17 cellular contexts compared by ENCODE assay signal in genomic region chr2:220941683-220942082, GRCh38.
A peak's percentile ranks its signal among the peaks of the same experiment; 100 is the strongest.
DNase-seq lines count a peak whose midpoint lies in the region; ATAC-seq and TF ChIP-seq lines count a peak whose summit lies in the region.
"Had no signal": no experiment of that assay in that cellular context is flagged by ENCODE, and none has a peak within 500 bp of the region (broad histone marks: within the 10 kb centered on the region; RNA-seq: fewer than 3 reads in every experiment).

No MANE protein-coding gene starts in this region.

- no peak for DNase-seq in Right ventricle myocardium superior
- DNase-seq in left ventricle myocardium inferior = no peak
- DNase-seq in heart right ventricle = peak in 1 of 2 donors; percentile 18
- DNase-seq in right atrium auricular region (ENCODE audit: low spot score) = no peak
- DNase-seq in DMS53 treated with DMSO at 0.1 percent for 48 hours (lab: John Stamatoyannopoulos, UW; ENCODE audit: unreplicated experiment) = no peak
- DNase-seq in stimulated activated CD4-positive, alpha-beta T cell treated with anti-CD3 and anti-CD28 coated beads, Interleukin-12 subunit alpha, Interleukin-12 subunit beta, amount 100 ng/mL, for 4 hours = no peak
- DNase-seq: Caco-2; CD4-positive, CD25-positive, alpha-beta regulatory T cell; CD8-positive, alpha-beta T cell; DMS 273 treated with DMSO at 0.1 percent for 48 hours; DMS79 treated with DMSO at 0.1 percent for 48 hours; GF-D8; H9 had no signal

- H3K36me3 ChIP-seq in left ventricle myocardium inferior (no peaks in the 10 kb centered on the region), heart right ventricle (no peaks in the 10 kb centered on the region), right atrium auricular region (no peaks in the 10 kb centered on the region)
- H3K36me3 ChIP-seq: BLaER1 had no signal

- TF ChIP-seq CTCF in left ventricle myocardium inferior (IDR thresholded peaks at IDR 0.05; ENCODE audit: borderline replicate concordance) (no peak), heart right ventricle (IDR thresholded peaks at IDR 0.05) (no peak), right atrium auricular region (IDR thresholded peaks at IDR 0.05) (no peak)

- H3K27me3 ChIP-seq in left ventricle myocardium inferior (ENCODE audit: low read depth) (no peaks in the 10 kb centered on the region), heart right ventricle (no peaks in the 10 kb centered on the region), right atrium auricular region (no peaks in the 10 kb centered on the region)
- H3K27me3 ChIP-seq: BLaER1 had no signal

- WGBS in heart right ventricle, 2 donors = 25 to 35% methylated on average over 1 of the region's 1 CpG

- H3K9me3 ChIP-seq in left ventricle myocardium inferior (replicated peaks) (no peaks in the 10 kb centered on the region), heart right ventricle (no peaks in the 10 kb centered on the region), right atrium auricular region (no peaks in the 10 kb centered on the region)
- H3K9me3 ChIP-seq: BLaER1, Caco-2 had no signal

- H3K27ac ChIP-seq in left ventricle myocardium inferior (replicated peaks) (no peak overlapping the region), heart right ventricle (no peak overlapping the region), right atrium auricular region (peak overlapping the region; percentile 19 to 20)
- H3K27ac ChIP-seq: BLaER1, C4-2B had no signal

- ATAC-seq in Right ventricle myocardium superior (ENCODE audit: poor library complexity) (peak; percentile 78), heart right ventricle (peak; percentile 55 to 95 (median 80))
- ATAC-seq: CD8-positive, alpha-beta T cell; GM23338; HCT116 had no signal

- H3K4me3 ChIP-seq in left ventricle myocardium inferior (no peak overlapping the region), heart right ventricle (no peak overlapping the region), right atrium auricular region (no peak overlapping the region)
- H3K4me3 ChIP-seq: BLaER1, GM23338 had no signal

- H3K4me1 ChIP-seq in left ventricle myocardium inferior = peaks cover 31% of the 10 kb centered on the region
- peaks cover 0 to 23% (median 0%) of the 10 kb centered on the region in 9 donors for H3K4me1 ChIP-seq in heart right ventricle
- peaks cover 0 to 8% of the 10 kb centered on the region in 2 donors for H3K4me1 ChIP-seq in right atrium auricular region
- H3K4me1 ChIP-seq: BLaER1, Caco-2 had no signal

- intact Hi-C loops in Right ventricle myocardium superior (cut with DNase I) = no loop called here
- intact Hi-C loops in left ventricle myocardium inferior (cut with micrococcal nuclease) = no loop called here
- intact Hi-C loops in heart right ventricle (cut with DNase I) = loop anchor here in 1 of 10 donors (10.0 kb wide), 1 partner anchor 163 kb away; no protein-coding TSS in a partner anchor

Comparison
In these comparisons a context has a peak if more than half of its experiments do, and no peak if none do; other contexts are left out.
1. H3K27ac ChIP-seq: peak in right atrium auricular region (2 of 2); none in left ventricle myocardium inferior (single experiment) and heart right ventricle (0 of 10).